ENCODE assay signal across 11 cellular contexts in the genomic region with DNA sequence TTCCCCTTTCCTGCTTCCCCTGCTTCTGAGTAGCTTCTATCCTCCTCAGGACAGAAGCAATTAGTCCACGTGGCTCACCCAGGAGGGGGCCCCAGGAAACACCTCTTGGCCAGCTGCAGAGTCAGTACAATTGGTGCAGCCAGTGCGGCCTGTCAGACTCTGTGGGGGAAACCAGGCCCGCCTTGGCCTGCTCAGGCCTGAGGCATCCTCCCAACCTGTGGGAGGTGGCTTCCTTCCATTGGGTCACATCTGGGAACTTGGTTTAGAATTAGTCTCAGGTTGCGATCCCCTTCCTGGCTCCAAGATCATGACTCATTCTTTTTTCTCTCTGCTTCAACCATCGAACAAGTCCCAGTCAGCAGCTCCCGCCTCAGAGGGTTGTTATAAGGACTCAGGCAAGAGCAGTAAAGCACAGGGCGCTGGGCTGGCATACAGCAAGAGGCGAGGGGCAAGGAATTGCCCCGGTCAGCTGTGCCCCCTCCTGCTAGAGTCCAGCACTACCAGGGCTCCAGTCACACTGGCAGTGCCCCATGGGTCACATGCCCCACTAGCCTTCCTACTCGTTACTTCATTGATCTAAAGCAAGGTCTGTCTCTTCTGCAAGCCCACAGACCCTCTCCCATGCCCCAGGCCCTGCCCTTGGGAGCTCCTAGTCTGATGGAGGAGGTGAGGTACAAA. TPM values are rescaled to one million over a fixed set of nuclear protein-coding genes. Genes with fewer than 3 reads are reported as not detected.
DNase-seq lines count a peak whose midpoint lies in the region; TF ChIP-seq lines count a peak whose summit lies in the region.
"Had no signal": no experiment of that assay in that cellular context is flagged by ENCODE, and none has a peak within 500 bp of the region (broad histone marks: within the 10 kb centered on the region; RNA-seq: fewer than 3 reads in every experiment).

No MANE protein-coding gene starts in this region.

- H3K18ac ChIP-seq in H9 (ENCODE audit: insufficient read length, low read depth, low read length): no peak overlapping the region
- H3K18ac ChIP-seq in neuronal stem cell (ENCODE audit: low read length): peak overlapping the region; percentile 8

- no peak overlapping the region for H2BK120ac ChIP-seq in H9 (ENCODE audit: low read depth, low read length, poor library complexity, severe bottlenecking)
- H2BK120ac ChIP-seq in neuronal stem cell (ENCODE audit: low read depth, low read length): peak overlapping the region; percentile 29

- H2BK20ac ChIP-seq in H9 (ENCODE audit: low read depth, low read length, poor library complexity, severe bottlenecking): no peak overlapping the region

- H3K9me3 Mint-ChIP-seq in H9: no peaks in the 10 kb centered on the region; a peak in 1 of 5 replicates

- H3K14ac ChIP-seq in H9 (ENCODE audit: insufficient read depth, low read length) (no peak overlapping the region), neuronal stem cell (ENCODE audit: low read length) (peak overlapping the region; percentile 87)

- H3K27ac Mint-ChIP-seq in H9: peak overlapping the region in 2 of 3 experiments; percentile 21 to 30; a peak in 1 of 7 replicates

- no peak overlapping the region for H3K9ac ChIP-seq in H9 (ENCODE audit: extremely low read depth, insufficient read length, low read length)
- no peak overlapping the region for H3K9ac ChIP-seq in neuronal stem cell (ENCODE audit: low read depth, low read length, poor library complexity)

- H3K4me3 Mint-ChIP-seq in H9: no peak overlapping the region

- H3K23me2 ChIP-seq in H9 (ENCODE audit: insufficient read length, low read depth, low read length, poor library complexity, severe bottlenecking): no peaks in the 10 kb centered on the region

- H3K79me1 ChIP-seq in H9 (ENCODE audit: insufficient read depth, low read depth, low read length, poor library complexity, severe bottlenecking) (no peaks in the 10 kb centered on the region), neuronal stem cell (ENCODE audit: low read depth, low read length) (peaks cover 2% of the 10 kb centered on the region)

- H3K36me3 ChIP-seq in brain microvascular endothelial cell (replicated peaks) (no peaks in the 10 kb centered on the region), neuronal stem cell (replicated peaks in 1 of 2; ENCODE audit: control insufficient read depth in 2 of 2, insufficient read depth in 2 of 2, low read length in 2 of 2) (no peaks in the 10 kb centered on the region), BE2C (no peaks in the 10 kb centered on the region)

- peaks cover 7 to 8% of the 10 kb centered on the region in 2 experiments; a peak in 3 of 4 replicates for H3K4me1 Mint-ChIP-seq in H9

- H4K91ac ChIP-seq in H9 (ENCODE audit: insufficient read length, low read depth, low read length) (no peak overlapping the region), neuronal stem cell (ENCODE audit: low read depth, low read length, poor library complexity) (no peak overlapping the region)

- no peak overlapping the region for H3K4ac ChIP-seq in H9 (ENCODE audit: low read depth, low read length)
- H3K4ac ChIP-seq in neuronal stem cell (ENCODE audit: low read length): no peak overlapping the region

- H3K27ac ChIP-seq in H9 (ENCODE audit: insufficient read length, low read depth, low read length) (no peak overlapping the region), brain microvascular endothelial cell (no peak overlapping the region), neuronal stem cell (replicated peaks; ENCODE audit: low read length) (no peak overlapping the region)

- no peak overlapping the region for H3T11ph ChIP-seq in H9 (ENCODE audit: low read length)

- H4K5ac ChIP-seq in H9 (ENCODE audit: insufficient read length, low read depth, low read length): no peak overlapping the region

- DNase-seq in H9 (peak; percentile 88), NCI-H510A treated with DMSO at 0.1 percent for 48 hours (lab: John Stamatoyannopoulos, UW) (peak; percentile 22), brain microvascular endothelial cell (peak; percentile 18), neuronal stem cell (ENCODE audit: low spot score) (peak; percentile 15), G401 (ENCODE audit: low spot score) (no peak), NCI-H2081 treated with DMSO at 0.1 percent for 48 hours (lab: John Stamatoyannopoulos, UW) (no peak), BE2C (no peak)
- DNase-seq: activated T-cell treated with anti-CD3 and anti-CD28 coated beads, Interleukin-2, amount 50 U/mL, for 48 hours; cerebellar nuclear complex; NCI-H446 treated with DMSO at 0.1 percent for 48 hours had no signal

- H2BK5ac ChIP-seq in H9 (ENCODE audit: insufficient read length, low read length) (no peak overlapping the region), neuronal stem cell (ENCODE audit: low read length) (peak overlapping the region; percentile 39)

- H3K23ac ChIP-seq in H9 (ENCODE audit: insufficient read length, low read depth, low read length): no peak overlapping the region
- H3K23ac ChIP-seq in neuronal stem cell (ENCODE audit: low read depth, low read length, poor library complexity): no peak overlapping the region

- H2BK15ac ChIP-seq in H9 (ENCODE audit: low read depth, low read length) (no peak overlapping the region), neuronal stem cell (ENCODE audit: low read length) (no peak overlapping the region)

- H3K4me1 ChIP-seq in H9 (ENCODE audit: insufficient read depth, low read length): no peaks in the 10 kb centered on the region
- H3K4me1 ChIP-seq in neuronal stem cell (ENCODE audit: control insufficient read depth in 2 of 2, insufficient read depth in 1 of 2, low read depth in 1 of 2, low read length in 2 of 2): peaks cover 0 to 6% of the 10 kb centered on the region in 2 donors
- no peaks in the 10 kb centered on the region for H3K4me1 ChIP-seq in BE2C

- H3K4me2 ChIP-seq in H9 (ENCODE audit: insufficient read depth, insufficient read length, low read length): no peak overlapping the region
- no peak overlapping the region for H3K4me2 ChIP-seq in neuronal stem cell (ENCODE audit: insufficient read depth, low read length, poor library complexity, severe bottlenecking)

- no peaks in the 10 kb centered on the region for H3K36me3 Mint-ChIP-seq in H9 (ENCODE audit: insufficient read depth in 1 of 3, low read depth in 3 of 3)

- H4K8ac ChIP-seq in H9 (replicated peaks; ENCODE audit: insufficient read length, low read depth, low read length) (no peak overlapping the region), neuronal stem cell (ENCODE audit: low read depth, low read length) (no peak overlapping the region)

- no peak overlapping the region for H3K4me3 ChIP-seq in brain microvascular endothelial cell (ENCODE audit: low read depth, low read length)
- H3K4me3 ChIP-seq in neuronal stem cell (ENCODE audit: low read length in 2 of 2): no peak overlapping the region
- no peak overlapping the region for H3K4me3 ChIP-seq in BE2C (ENCODE audit: low read depth, low read length)

- no CpG with 5 or more reads among the region's 10 CpGs for WGBS in H9 (ENCODE audit: extremely low coverage, insufficient read length, low lambda C conversion rate)
- no CpG with 5 or more reads among the region's 10 CpGs for WGBS in neuronal stem cell (ENCODE audit: extremely low coverage in 2 of 2, insufficient read length in 2 of 2, insufficient replicate concordance in 1 of 2), 2 donors

- in situ Hi-C loops in brain microvascular endothelial cell (cut with HindIII; ENCODE audit: low pct_ligation_motif_present, low sequenced_read_pairs): no loop called here
- in situ Hi-C loops in G401 (cut with HindIII; ENCODE audit: low sequenced_read_pairs): no loop called here

- no peaks in the 10 kb centered on the region for H3K79me2 ChIP-seq in H9 (ENCODE audit: insufficient read depth, low read length)

- H2AK5ac ChIP-seq in H9 (ENCODE audit: insufficient read length, low read length) (no peak overlapping the region), neuronal stem cell (ENCODE audit: low read depth, low read length) (no peak overlapping the region)

- no peak for TF ChIP-seq CTCF in H9 (conservative IDR thresholded peaks at IDR 0.05)
- TF ChIP-seq CTCF in brain microvascular endothelial cell (IDR thresholded peaks at IDR 0.05; ENCODE audit: low read depth, low read length, missing control alignments): no peak
- TF ChIP-seq CTCF in BE2C (IDR thresholded peaks at IDR 0.05; ENCODE audit: low read depth, low read length): no peak

- H2AFZ ChIP-seq in H9 (ENCODE audit: low read length) (no peak overlapping the region), neuronal stem cell (ENCODE audit: low read length) (peak overlapping the region; percentile 60)

- peaks cover 14% of the 10 kb centered on the region for H3K27me3 Mint-ChIP-seq in H9 (ENCODE audit: low read depth)

- H2BK12ac ChIP-seq in H9 (ENCODE audit: insufficient read length, low read depth, low read length) (no peak overlapping the region), neuronal stem cell (ENCODE audit: low read length) (no peak overlapping the region)

- no peaks in the 10 kb centered on the region for H3K9me3 ChIP-seq in H9 (ENCODE audit: control insufficient read depth, low read depth, low read length)
- no peaks in the 10 kb centered on the region for H3K9me3 ChIP-seq in neuronal stem cell (replicated peaks in 1 of 2; ENCODE audit: control insufficient read depth in 2 of 2, insufficient read depth in 1 of 2, low read depth in 1 of 2, low read length in 2 of 2)
- no peaks in the 10 kb centered on the region for H3K9me3 ChIP-seq in BE2C

- H4K20me1 ChIP-seq in H9 (ENCODE audit: control insufficient read depth, insufficient read depth, insufficient read length): no peaks in the 10 kb centered on the region

- H3K27me3 ChIP-seq in H9 (ENCODE audit: insufficient read depth, low read length) (no peaks in the 10 kb centered on the region; the same call in 1 of the 2 replicates), brain microvascular endothelial cell (replicated peaks) (no peaks in the 10 kb centered on the region), neuronal stem cell (ENCODE audit: control insufficient read depth in 3 of 3, insufficient read depth in 3 of 3, low read depth in 1 of 3, low read length in 3 of 3) (peaks cover 0 to 42% (median 0%) of the 10 kb centered on the region in 3 experiments), BE2C (peaks cover 7% of the 10 kb centered on the region)

- no peak overlapping the region for H3K56ac ChIP-seq in H9 (ENCODE audit: insufficient read length, low read depth, low read length)

RNA-seq across cellular contexts. Expression of gene EPX, which starts 8.1 kb away (rescaled TPM):
- not detected in 2 replicates for total RNA-seq in H9 (2021)
- not detected for polyA plus RNA-seq in neuronal stem cell (2013, experiment 1 of 2)
- polyA plus RNA-seq in neuronal stem cell (2013, experiment 2 of 2): not detected
- total RNA-seq in G401 (2014; rRNA removed; shearing (Covaris generic)): not detected in 2 replicates
- polyA plus RNA-seq in BE2C (2012; ENCODE audit: insufficient read depth, insufficient read length, low read depth): 0.74 TPM
- total RNA-seq: mesenteric fat pad had no signal

RNA-seq across cellular contexts. Expression of gene OR4D2, which starts 17.7 kb away (rescaled TPM):
- not detected in 2 replicates for total RNA-seq in H9 (2021)
- polyA plus RNA-seq in neuronal stem cell (2013, experiment 1 of 2): not detected
- not detected for polyA plus RNA-seq in neuronal stem cell (2013, experiment 2 of 2)
- total RNA-seq in G401 (2014; rRNA removed; shearing (Covaris generic)): not detected in 2 replicates
- polyA plus RNA-seq in BE2C (2012; ENCODE audit: insufficient read depth, insufficient read length, low read depth): not detected
- total RNA-seq: mesenteric fat pad had no signal

RNA-seq across cellular contexts. Expression of gene MKS1, which starts 34.6 kb away (rescaled TPM):
- 21.3 and 24.8 TPM in 2 replicates for total RNA-seq in H9 (2021)
- polyA plus RNA-seq in neuronal stem cell (2013, experiment 1 of 2): 13.6 TPM
- polyA plus RNA-seq in neuronal stem cell (2013, experiment 2 of 2): 14.3 TPM
- 15.3 and 17.8 TPM in 2 replicates for total RNA-seq in G401 (2014; rRNA removed; shearing (Covaris generic))
- polyA plus RNA-seq in BE2C (2012; ENCODE audit: insufficient read depth, insufficient read length, low read depth): 25.2 TPM

RNA-seq across cellular contexts. Expression of gene OR4D1, which starts 36.3 kb away (rescaled TPM):
- total RNA-seq in H9 (2021): 0.11 and 0.15 TPM in 2 replicates
- polyA plus RNA-seq in neuronal stem cell (2013, experiment 1 of 2): 0.17 TPM
- polyA plus RNA-seq in neuronal stem cell (2013, experiment 2 of 2): 0.19 TPM
- total RNA-seq in G401 (2014; rRNA removed; shearing (Covaris generic)): not detected in 2 replicates
- polyA plus RNA-seq in BE2C (2012; ENCODE audit: insufficient read depth, insufficient read length, low read depth): 0.65 TPM
- total RNA-seq: mesenteric fat pad had no signal

RNA-seq across cellular contexts. Expression of gene LPO, which starts 53.9 kb away (rescaled TPM):
- 0.11 and 0.17 TPM in 2 replicates for total RNA-seq in H9 (2021)
- 0.03 TPM for polyA plus RNA-seq in neuronal stem cell (2013, experiment 1 of 2)
- 0.04 TPM for polyA plus RNA-seq in neuronal stem cell (2013, experiment 2 of 2)
- total RNA-seq in G401 (2014; rRNA removed; shearing (Covaris generic)): not detected in 2 replicates
- not detected for polyA plus RNA-seq in BE2C (2012; ENCODE audit: insufficient read depth, insufficient read length, low read depth)
- total RNA-seq: mesenteric fat pad had no signal

Comparison
In these comparisons a context has a peak if more than half of its experiments do, and no peak if none do; other contexts are left out.
1. DNase-seq: peak in H9 (single experiment), NCI-H510A treated with DMSO at 0.1 percent for 48 hours (single experiment), brain microvascular endothelial cell (single experiment) and neuronal stem cell (single experiment); none in G401 (single experiment), NCI-H2081 treated with DMSO at 0.1 percent for 48 hours (single experiment) and BE2C (single experiment).